8 cellular contexts compared by ENCODE assay signal in the genomic region with DNA sequence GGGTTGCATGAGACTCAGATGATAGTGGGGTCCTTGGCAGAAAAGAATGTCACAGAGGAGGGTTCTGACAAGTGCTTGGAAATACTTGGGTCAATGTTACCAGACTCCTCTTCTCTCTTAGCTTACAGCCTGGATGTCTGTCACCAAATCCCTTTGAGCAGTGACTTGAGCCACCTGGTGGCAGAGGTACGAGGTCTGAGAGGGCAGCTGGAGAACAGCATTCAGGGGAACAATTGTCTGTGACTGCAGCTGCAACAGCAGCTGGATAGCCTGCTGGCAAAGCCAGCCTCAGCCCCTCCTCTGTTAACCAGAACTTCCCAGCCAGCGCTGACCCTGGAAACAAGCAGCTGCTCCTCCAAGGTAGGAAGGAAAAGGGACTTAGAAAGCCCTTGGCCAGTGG.
DNase-seq lines count a peak whose midpoint lies in the region; TF ChIP-seq lines count a peak whose summit lies in the region.
"Not testable (repeated sequence)": the region's sequence is repeated elsewhere in the genome, so short reads cannot be mapped to it uniquely, and the experiment has no call there.

No MANE protein-coding gene starts in this region.

- not testable (repeated sequence) for H3K4me3 ChIP-seq in OCI-LY3 (ENCODE audit: low read length)

- not testable (repeated sequence) for H3K9ac ChIP-seq in OCI-LY3 (ENCODE audit: low read length)

- not testable (repeated sequence) for H3K4me1 Mint-ChIP-seq in neural crest cell

- H3K4me2 ChIP-seq in OCI-LY3 (ENCODE audit: low read length): not testable (repeated sequence)

- H3K4me3 Mint-ChIP-seq in neural crest cell: not testable (repeated sequence)

- H4K20me1 ChIP-seq in OCI-LY3 (ENCODE audit: insufficient read depth, low read length): not testable (repeated sequence)

- H3K4me1 ChIP-seq in OCI-LY3 (ENCODE audit: low read length): not testable (repeated sequence)

- H3K9me3 Mint-ChIP-seq in neural crest cell: not testable (repeated sequence)

- H3K27me3 ChIP-seq in OCI-LY3 (ENCODE audit: low read depth, low read length): not testable (repeated sequence)

- H3K79me2 ChIP-seq in OCI-LY3 (ENCODE audit: low read length): not testable (repeated sequence)

- peak; percentile 63 for DNase-seq in COLO668 (lab: John Stamatoyannopoulos, UW; ENCODE audit: unreplicated experiment)
- peak; percentile 53 for DNase-seq in NCI-H1105 (lab: John Stamatoyannopoulos, UW)
- peak; percentile 33 for DNase-seq in NCI-H345 treated with DMSO at 0.1 percent for 48 hours (lab: John Stamatoyannopoulos, UW; ENCODE audit: unreplicated experiment)
- DNase-seq in activated CD4-positive, alpha-beta T cell treated with anti-CD3 and anti-CD28 coated beads for 48 hours: peak; percentile 15
- DNase-seq in activated effector memory CD4-positive, alpha-beta T cell treated with anti-CD3 and anti-CD28 coated beads, Interleukin-2, amount 50 U/mL, for 16 hours: peak; percentile 58
- not testable (repeated sequence) for DNase-seq in neural crest cell (ENCODE audit: low read depth, low spot score)

- not testable (repeated sequence) for H3K9me3 ChIP-seq in OCI-LY3 (ENCODE audit: insufficient read depth, low read length)

- H3K27ac Mint-ChIP-seq in neural crest cell (ENCODE audit: unreplicated experiment): not testable (repeated sequence)

- not testable (repeated sequence) for H2AFZ ChIP-seq in OCI-LY3 (ENCODE audit: low read depth, low read length)

- peak; percentile 11 for TF ChIP-seq CTCF in GM12873 (IDR thresholded peaks at IDR 0.05; ENCODE audit: insufficient read depth, low read depth, low read length, missing control alignments)
- peak; percentile 20; the same call in 1 of the 2 replicates for TF ChIP-seq CTCF in OCI-LY3 (IDR thresholded peaks at IDR 0.05; ENCODE audit: low read depth, low read length)
- peak; percentile 20 for TF ChIP-seq CTCF in neural crest cell (conservative IDR thresholded peaks at IDR 0.05)

- H3K36me3 ChIP-seq in OCI-LY3 (replicated peaks; ENCODE audit: low read depth, low read length): not testable (repeated sequence)

- not testable (repeated sequence) for H3K36me3 Mint-ChIP-seq in neural crest cell (ENCODE audit: low read depth)

- not testable (repeated sequence) for H3K27ac ChIP-seq in OCI-LY3 (ENCODE audit: low read length)

- not testable (repeated sequence) for H3K27me3 Mint-ChIP-seq in neural crest cell (ENCODE audit: low read depth)
